In the genomic region with DNA sequence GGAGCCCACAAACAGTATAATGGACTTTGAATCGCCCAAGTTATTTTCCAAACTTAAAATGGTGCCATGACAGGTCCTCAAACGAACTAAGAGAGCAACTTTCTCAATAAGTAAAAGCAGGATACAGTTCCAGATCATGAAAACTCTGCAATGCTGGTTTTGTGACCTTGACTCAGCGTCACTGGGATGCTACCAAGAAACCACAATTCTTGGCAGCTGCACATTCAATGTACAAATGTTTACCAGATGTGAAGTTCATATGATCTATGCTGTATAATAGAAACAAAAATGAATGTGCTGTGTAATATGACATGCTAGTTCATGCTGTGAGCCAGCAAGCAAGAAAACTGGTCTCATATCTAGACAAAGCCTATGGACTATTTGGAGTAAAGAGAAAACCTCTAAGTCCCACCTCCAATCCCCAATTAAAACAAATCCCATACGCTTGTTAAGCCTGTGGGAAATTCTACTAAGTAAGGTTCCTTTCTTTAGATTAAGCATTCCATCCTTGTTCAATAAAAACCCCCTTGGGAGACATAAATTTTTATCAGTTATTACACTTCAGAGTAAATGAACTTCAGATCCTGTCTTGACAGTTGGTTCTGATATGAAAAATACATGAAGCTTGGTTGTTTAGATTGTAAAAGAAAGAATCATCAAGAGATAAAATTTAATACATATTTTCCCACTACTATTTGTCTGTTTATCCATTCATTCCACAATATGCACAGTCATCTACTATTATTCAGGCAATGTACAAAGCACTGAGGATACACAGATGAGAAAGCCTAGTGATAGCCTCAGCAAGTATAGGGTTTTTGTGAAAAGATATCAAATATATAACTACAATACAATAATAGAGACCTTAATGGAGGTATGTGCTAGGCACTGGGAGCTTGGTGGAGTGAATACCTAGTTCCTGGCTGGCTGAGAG, we compare ENCODE assay signal across 2 cellular contexts.
TF ChIP-seq lines count a peak whose summit lies in the region.

No MANE protein-coding gene starts in this region.

TF ChIP-seq in SK-N-SH, 30 proteins besides CTCF, POLR2A, EP300 and RAD21 (continued from another document):
- no peak for TF ChIP-seq FOXM1 (IDR thresholded peaks at IDR 0.05; ENCODE audit: low read depth)
- TF ChIP-seq YY1 (IDR thresholded peaks at IDR 0.05; ENCODE audit: low read depth) = no peak
- TF ChIP-seq, protein P1, sequence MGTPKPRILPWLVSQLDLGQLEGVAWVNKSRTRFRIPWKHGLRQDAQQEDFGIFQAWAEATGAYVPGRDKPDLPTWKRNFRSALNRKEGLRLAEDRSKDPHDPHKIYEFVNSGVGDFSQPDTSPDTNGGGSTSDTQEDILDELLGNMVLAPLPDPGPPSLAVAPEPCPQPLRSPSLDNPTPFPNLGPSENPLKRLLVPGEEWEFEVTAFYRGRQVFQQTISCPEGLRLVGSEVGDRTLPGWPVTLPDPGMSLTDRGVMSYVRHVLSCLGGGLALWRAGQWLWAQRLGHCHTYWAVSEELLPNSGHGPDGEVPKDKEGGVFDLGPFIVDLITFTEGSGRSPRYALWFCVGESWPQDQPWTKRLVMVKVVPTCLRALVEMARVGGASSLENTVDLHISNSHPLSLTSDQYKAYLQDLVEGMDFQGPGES (IDR thresholded peaks at IDR 0.05; ENCODE audit: low read depth, low read length) = no peak
- TF ChIP-seq, protein P2, sequence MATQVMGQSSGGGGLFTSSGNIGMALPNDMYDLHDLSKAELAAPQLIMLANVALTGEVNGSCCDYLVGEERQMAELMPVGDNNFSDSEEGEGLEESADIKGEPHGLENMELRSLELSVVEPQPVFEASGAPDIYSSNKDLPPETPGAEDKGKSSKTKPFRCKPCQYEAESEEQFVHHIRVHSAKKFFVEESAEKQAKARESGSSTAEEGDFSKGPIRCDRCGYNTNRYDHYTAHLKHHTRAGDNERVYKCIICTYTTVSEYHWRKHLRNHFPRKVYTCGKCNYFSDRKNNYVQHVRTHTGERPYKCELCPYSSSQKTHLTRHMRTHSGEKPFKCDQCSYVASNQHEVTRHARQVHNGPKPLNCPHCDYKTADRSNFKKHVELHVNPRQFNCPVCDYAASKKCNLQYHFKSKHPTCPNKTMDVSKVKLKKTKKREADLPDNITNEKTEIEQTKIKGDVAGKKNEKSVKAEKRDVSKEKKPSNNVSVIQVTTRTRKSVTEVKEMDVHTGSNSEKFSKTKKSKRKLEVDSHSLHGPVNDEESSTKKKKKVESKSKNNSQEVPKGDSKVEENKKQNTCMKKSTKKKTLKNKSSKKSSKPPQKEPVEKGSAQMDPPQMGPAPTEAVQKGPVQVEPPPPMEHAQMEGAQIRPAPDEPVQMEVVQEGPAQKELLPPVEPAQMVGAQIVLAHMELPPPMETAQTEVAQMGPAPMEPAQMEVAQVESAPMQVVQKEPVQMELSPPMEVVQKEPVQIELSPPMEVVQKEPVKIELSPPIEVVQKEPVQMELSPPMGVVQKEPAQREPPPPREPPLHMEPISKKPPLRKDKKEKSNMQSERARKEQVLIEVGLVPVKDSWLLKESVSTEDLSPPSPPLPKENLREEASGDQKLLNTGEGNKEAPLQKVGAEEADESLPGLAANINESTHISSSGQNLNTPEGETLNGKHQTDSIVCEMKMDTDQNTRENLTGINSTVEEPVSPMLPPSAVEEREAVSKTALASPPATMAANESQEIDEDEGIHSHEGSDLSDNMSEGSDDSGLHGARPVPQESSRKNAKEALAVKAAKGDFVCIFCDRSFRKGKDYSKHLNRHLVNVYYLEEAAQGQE (IDR thresholded peaks at IDR 0.05; ENCODE audit: low read depth, low read length) = no peak

TF ChIP-seq in SK-N-SH treated with all-trans-retinoic acid at 6 μM for 48 hours, 23 proteins besides CTCF, POLR2A, EP300 and RAD21 (continued from another document):
- no peak for TF ChIP-seq ZC3H10 (CRISPR knock-in tag; IDR thresholded peaks at IDR 0.05)
- TF ChIP-seq, protein P3, sequence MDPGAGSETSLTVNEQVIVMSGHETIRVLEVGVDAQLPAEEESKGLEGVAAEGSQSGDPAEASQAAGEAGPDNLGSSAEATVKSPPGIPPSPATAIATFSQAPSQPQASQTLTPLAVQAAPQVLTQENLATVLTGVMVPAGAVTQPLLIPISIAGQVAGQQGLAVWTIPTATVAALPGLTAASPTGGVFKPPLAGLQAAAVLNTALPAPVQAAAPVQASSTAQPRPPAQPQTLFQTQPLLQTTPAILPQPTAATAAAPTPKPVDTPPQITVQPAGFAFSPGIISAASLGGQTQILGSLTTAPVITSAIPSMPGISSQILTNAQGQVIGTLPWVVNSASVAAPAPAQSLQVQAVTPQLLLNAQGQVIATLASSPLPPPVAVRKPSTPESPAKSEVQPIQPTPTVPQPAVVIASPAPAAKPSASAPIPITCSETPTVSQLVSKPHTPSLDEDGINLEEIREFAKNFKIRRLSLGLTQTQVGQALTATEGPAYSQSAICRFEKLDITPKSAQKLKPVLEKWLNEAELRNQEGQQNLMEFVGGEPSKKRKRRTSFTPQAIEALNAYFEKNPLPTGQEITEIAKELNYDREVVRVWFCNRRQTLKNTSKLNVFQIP (CRISPR knock-in tag; IDR thresholded peaks at IDR 0.05; ENCODE audit: borderline replicate concordance, low read depth) = no peak
- no peak for TF ChIP-seq SNAI2 (CRISPR knock-in tag; IDR thresholded peaks at IDR 0.05)
- TF ChIP-seq, protein P4, sequence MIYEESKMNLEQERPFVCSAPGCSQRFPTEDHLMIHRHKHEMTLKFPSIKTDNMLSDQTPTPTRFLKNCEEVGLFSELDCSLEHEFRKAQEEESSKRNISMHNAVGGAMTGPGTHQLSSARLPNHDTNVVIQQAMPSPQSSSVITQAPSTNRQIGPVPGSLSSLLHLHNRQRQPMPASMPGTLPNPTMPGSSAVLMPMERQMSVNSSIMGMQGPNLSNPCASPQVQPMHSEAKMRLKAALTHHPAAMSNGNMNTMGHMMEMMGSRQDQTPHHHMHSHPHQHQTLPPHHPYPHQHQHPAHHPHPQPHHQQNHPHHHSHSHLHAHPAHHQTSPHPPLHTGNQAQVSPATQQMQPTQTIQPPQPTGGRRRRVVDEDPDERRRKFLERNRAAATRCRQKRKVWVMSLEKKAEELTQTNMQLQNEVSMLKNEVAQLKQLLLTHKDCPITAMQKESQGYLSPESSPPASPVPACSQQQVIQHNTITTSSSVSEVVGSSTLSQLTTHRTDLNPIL (CRISPR knock-in tag; IDR thresholded peaks at IDR 0.05; ENCODE audit: low read depth) = no peak
- no peak for TF ChIP-seq ARNTL (CRISPR knock-in tag; IDR thresholded peaks at IDR 0.05; ENCODE audit: borderline replicate concordance, low read depth)
- no peak for TF ChIP-seq OSR1 (CRISPR knock-in tag; IDR thresholded peaks at IDR 0.05)
- TF ChIP-seq ZFP3 (CRISPR knock-in tag; IDR thresholded peaks at IDR 0.05) = no peak
- TF ChIP-seq, protein P5, sequence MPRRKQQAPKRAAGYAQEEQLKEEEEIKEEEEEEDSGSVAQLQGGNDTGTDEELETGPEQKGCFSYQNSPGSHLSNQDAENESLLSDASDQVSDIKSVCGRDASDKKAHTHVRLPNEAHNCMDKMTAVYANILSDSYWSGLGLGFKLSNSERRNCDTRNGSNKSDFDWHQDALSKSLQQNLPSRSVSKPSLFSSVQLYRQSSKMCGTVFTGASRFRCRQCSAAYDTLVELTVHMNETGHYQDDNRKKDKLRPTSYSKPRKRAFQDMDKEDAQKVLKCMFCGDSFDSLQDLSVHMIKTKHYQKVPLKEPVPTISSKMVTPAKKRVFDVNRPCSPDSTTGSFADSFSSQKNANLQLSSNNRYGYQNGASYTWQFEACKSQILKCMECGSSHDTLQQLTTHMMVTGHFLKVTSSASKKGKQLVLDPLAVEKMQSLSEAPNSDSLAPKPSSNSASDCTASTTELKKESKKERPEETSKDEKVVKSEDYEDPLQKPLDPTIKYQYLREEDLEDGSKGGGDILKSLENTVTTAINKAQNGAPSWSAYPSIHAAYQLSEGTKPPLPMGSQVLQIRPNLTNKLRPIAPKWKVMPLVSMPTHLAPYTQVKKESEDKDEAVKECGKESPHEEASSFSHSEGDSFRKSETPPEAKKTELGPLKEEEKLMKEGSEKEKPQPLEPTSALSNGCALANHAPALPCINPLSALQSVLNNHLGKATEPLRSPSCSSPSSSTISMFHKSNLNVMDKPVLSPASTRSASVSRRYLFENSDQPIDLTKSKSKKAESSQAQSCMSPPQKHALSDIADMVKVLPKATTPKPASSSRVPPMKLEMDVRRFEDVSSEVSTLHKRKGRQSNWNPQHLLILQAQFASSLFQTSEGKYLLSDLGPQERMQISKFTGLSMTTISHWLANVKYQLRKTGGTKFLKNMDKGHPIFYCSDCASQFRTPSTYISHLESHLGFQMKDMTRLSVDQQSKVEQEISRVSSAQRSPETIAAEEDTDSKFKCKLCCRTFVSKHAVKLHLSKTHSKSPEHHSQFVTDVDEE (CRISPR knock-in tag; IDR thresholded peaks at IDR 0.05) = no peak
- TF ChIP-seq, protein P6, sequence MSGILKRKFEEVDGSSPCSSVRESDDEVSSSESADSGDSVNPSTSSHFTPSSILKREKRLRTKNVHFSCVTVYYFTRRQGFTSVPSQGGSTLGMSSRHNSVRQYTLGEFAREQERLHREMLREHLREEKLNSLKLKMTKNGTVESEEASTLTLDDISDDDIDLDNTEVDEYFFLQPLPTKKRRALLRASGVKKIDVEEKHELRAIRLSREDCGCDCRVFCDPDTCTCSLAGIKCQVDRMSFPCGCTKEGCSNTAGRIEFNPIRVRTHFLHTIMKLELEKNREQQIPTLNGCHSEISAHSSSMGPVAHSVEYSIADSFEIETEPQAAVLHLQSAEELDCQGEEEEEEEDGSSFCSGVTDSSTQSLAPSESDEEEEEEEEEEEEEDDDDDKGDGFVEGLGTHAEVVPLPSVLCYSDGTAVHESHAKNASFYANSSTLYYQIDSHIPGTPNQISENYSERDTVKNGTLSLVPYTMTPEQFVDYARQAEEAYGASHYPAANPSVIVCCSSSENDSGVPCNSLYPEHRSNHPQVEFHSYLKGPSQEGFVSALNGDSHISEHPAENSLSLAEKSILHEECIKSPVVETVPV (CRISPR knock-in tag; IDR thresholded peaks at IDR 0.05) = no peak
- TF ChIP-seq ISL1 (CRISPR knock-in tag; IDR thresholded peaks at IDR 0.05) = no peak
- TF ChIP-seq PPARA (CRISPR knock-in tag; IDR thresholded peaks at IDR 0.05; ENCODE audit: borderline replicate concordance) = no peak
- TF ChIP-seq, protein P7, sequence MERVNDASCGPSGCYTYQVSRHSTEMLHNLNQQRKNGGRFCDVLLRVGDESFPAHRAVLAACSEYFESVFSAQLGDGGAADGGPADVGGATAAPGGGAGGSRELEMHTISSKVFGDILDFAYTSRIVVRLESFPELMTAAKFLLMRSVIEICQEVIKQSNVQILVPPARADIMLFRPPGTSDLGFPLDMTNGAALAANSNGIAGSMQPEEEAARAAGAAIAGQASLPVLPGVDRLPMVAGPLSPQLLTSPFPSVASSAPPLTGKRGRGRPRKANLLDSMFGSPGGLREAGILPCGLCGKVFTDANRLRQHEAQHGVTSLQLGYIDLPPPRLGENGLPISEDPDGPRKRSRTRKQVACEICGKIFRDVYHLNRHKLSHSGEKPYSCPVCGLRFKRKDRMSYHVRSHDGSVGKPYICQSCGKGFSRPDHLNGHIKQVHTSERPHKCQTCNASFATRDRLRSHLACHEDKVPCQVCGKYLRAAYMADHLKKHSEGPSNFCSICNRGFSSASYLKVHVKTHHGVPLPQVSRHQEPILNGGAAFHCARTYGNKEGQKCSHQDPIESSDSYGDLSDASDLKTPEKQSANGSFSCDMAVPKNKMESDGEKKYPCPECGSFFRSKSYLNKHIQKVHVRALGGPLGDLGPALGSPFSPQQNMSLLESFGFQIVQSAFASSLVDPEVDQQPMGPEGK (CRISPR knock-in tag; IDR thresholded peaks at IDR 0.05; ENCODE audit: borderline replicate concordance) = no peak
- TF ChIP-seq CSDC2 (CRISPR knock-in tag; IDR thresholded peaks at IDR 0.05) = no peak
- TF ChIP-seq BACH2 (CRISPR knock-in tag; IDR thresholded peaks at IDR 0.05; ENCODE audit: borderline replicate concordance) = no peak
